In the genomic region with DNA sequence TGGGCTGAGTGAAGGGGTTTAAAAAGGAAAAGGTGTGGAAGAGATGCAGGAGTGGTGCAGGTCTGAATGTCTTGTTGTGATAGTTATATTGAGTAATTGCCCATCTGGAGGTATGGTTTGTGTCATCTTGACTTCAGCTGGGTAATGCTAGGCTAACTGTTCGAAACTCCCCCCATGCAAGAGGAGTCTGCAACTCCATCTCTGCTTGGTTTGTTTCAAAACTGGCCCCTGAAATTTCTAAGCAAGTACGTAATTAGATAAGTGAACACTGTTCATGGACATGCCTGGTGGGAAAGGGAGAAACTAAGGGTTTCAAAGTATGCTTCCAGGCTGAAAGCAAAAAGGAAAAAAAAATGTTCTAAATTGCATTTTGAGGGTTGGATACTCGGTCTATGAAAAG, we compare ENCODE assay signal across 17 cellular contexts. TPM values are rescaled to one million over a fixed set of nuclear protein-coding genes. Genes with fewer than 3 reads are reported as not detected.
DNase-seq lines count a peak whose midpoint lies in the region; ATAC-seq, FAIRE-seq and TF ChIP-seq lines count a peak whose summit lies in the region.
"Had no signal": no experiment of that assay in that cellular context is flagged by ENCODE, and none has a peak within 500 bp of the region (broad histone marks: within the 10 kb centered on the region; RNA-seq: fewer than 3 reads in every experiment).

No MANE protein-coding gene starts in this region.

- peak; percentile 41 for FAIRE-seq in GM12891 (lab: Jason Lieb, UNC)
- FAIRE-seq: GM19239, H1 had no signal

- DNase-seq in GM12891 (ENCODE audit: insufficient read length, low spot score) (no peak), SK-N-SH (no peak), endodermal cell (no peak), mesenchymal stem cell (peak; percentile 70), endothelial cell (ENCODE audit: low spot score) (no peak), left lung (no peak)
- DNase-seq: Caco-2; CD8-positive, alpha-beta memory T cell; DND-41; GDM1; HCEC 1CT; IMR-90 had no signal

- H3K4me1 ChIP-seq in SK-N-SH (ENCODE audit: control insufficient read depth in 1 of 2, insufficient read depth in 2 of 2, low read depth in 1 of 2, low read length in 1 of 2) (peaks cover 0 to 10% of the 10 kb centered on the region in 2 experiments; a peak in 2 of 4 replicates), endodermal cell (ENCODE audit: control insufficient read depth, insufficient read depth, low read length) (no peaks in the 10 kb centered on the region), mesenchymal stem cell (ENCODE audit: control insufficient read depth, insufficient read depth, low read depth, low read length) (peaks cover 3% of the 10 kb centered on the region), left lung (no peaks in the 10 kb centered on the region)

- H3K9me3 Mint-ChIP-seq in endodermal cell (no peaks in the 10 kb centered on the region), endothelial cell (ENCODE audit: unreplicated experiment) (no peaks in the 10 kb centered on the region)
- H3K9me3 Mint-ChIP-seq: CD8-positive, alpha-beta memory T cell had no signal

- H3K27me3 Mint-ChIP-seq in endodermal cell (ENCODE audit: insufficient read depth): no peaks in the 10 kb centered on the region
- no peaks in the 10 kb centered on the region for H3K27me3 Mint-ChIP-seq in endothelial cell (ENCODE audit: unreplicated experiment)
- H3K27me3 Mint-ChIP-seq: CD8-positive, alpha-beta memory T cell had no signal

- ATAC-seq in GM21619 (IDR thresholded peaks at IDR 0.05; ENCODE audit: unreplicated experiment): no peak
- ATAC-seq in left lung: no peak
- no peak for ATAC-seq in HG02852 (IDR thresholded peaks at IDR 0.05; ENCODE audit: unreplicated experiment)

- no peak for TF ChIP-seq POLR2A in GM12891 (IDR thresholded peaks at IDR 0.05; ENCODE audit: low read depth, low read length)

- H3K36me3 ChIP-seq in SK-N-SH (replicated peaks in 1 of 2; ENCODE audit: control insufficient read depth in 1 of 2, insufficient read depth in 2 of 2, low read length in 1 of 2) (peaks cover 4 to 23% of the 10 kb centered on the region in 2 experiments), endodermal cell (ENCODE audit: control insufficient read depth, insufficient read depth, low read length) (peaks cover 53% of the 10 kb centered on the region), mesenchymal stem cell (ENCODE audit: control insufficient read depth in 1 of 2, insufficient read depth in 2 of 2, low read depth in 1 of 2, low read length in 2 of 2) (no peaks in the 10 kb centered on the region), left lung (no peaks in the 10 kb centered on the region)

- no peak overlapping the region for H2BK120ac ChIP-seq in mesenchymal stem cell (ENCODE audit: low read depth, low read length)

- H3K14ac ChIP-seq in mesenchymal stem cell (ENCODE audit: low read length in 2 of 2): no peak overlapping the region

- no peak for TF ChIP-seq RAD21 in SK-N-SH (IDR thresholded peaks at IDR 0.05; ENCODE audit: low read length)

- peaks cover 30% of the 10 kb centered on the region for H3K36me3 Mint-ChIP-seq in endodermal cell (ENCODE audit: low read depth)
- H3K36me3 Mint-ChIP-seq in endothelial cell (ENCODE audit: low read depth, unreplicated experiment): no peaks in the 10 kb centered on the region
- H3K36me3 Mint-ChIP-seq: CD8-positive, alpha-beta memory T cell had no signal

- H3K9ac ChIP-seq in SK-N-SH (peak overlapping the region; percentile 40; the same call in 1 of the 2 replicates), endodermal cell (ENCODE audit: extremely low read depth, low read length, poor library complexity, severe bottlenecking) (no peak overlapping the region), mesenchymal stem cell (ENCODE audit: low read length) (no peak overlapping the region)

- intact Hi-C loops in left lung (cut with DNase I): no loop called here

- CTCF ChIA-PET in SK-N-SH (lab: Yijun Ruan, JAX): no interaction called here

- H3K4me1 Mint-ChIP-seq in endodermal cell: peaks cover 2% of the 10 kb centered on the region
- no peaks in the 10 kb centered on the region for H3K4me1 Mint-ChIP-seq in endothelial cell (ENCODE audit: unreplicated experiment)

- TF ChIP-seq CTCF in SK-N-SH (IDR thresholded peaks at IDR 0.05): no peak
- no peak for TF ChIP-seq CTCF in endodermal cell (conservative IDR thresholded peaks at IDR 0.05)
- no peak for TF ChIP-seq CTCF in endothelial cell (IDR thresholded peaks at IDR 0.05; ENCODE audit: unreplicated experiment)
- no peak for TF ChIP-seq CTCF in left lung (IDR thresholded peaks at IDR 0.05)

- POLR2A ChIA-PET in SK-N-SH (lab: Yijun Ruan, JAX): no interaction called here

- no peak overlapping the region for H2AK5ac ChIP-seq in mesenchymal stem cell (ENCODE audit: low read length, severe bottlenecking)

- no peak overlapping the region for H2BK12ac ChIP-seq in mesenchymal stem cell (ENCODE audit: low read length in 2 of 2)

- no peak overlapping the region for H3K4me3 ChIP-seq in SK-N-SH (ENCODE audit: low read depth in 2 of 2, low read length in 1 of 2)
- no peak overlapping the region for H3K4me3 ChIP-seq in endodermal cell (ENCODE audit: low read length)
- H3K4me3 ChIP-seq in mesenchymal stem cell (ENCODE audit: insufficient read depth in 1 of 2, low read depth in 1 of 2, low read length in 2 of 2): no peak overlapping the region
- H3K4me3 ChIP-seq in left lung: no peak overlapping the region

- no peak for TF ChIP-seq EP300 in SK-N-SH (IDR thresholded peaks at IDR 0.05; ENCODE audit: borderline replicate concordance in 1 of 2, low read depth in 1 of 2, low read length in 1 of 2)

- H2BK15ac ChIP-seq in mesenchymal stem cell (ENCODE audit: low read depth, poor library complexity, severe bottlenecking): no peak overlapping the region

- H2BK5ac ChIP-seq in mesenchymal stem cell (ENCODE audit: low read depth, low read length, poor library complexity, severe bottlenecking): no peak overlapping the region

- H3K27ac Mint-ChIP-seq in endodermal cell: peak overlapping the region; percentile 10
- no peak overlapping the region for H3K27ac Mint-ChIP-seq in endothelial cell (ENCODE audit: unreplicated experiment)
- H3K27ac Mint-ChIP-seq: CD8-positive, alpha-beta memory T cell had no signal

- no peaks in the 10 kb centered on the region for H3K9me3 ChIP-seq in SK-N-SH
- peaks cover 5% of the 10 kb centered on the region for H3K9me3 ChIP-seq in endodermal cell (ENCODE audit: control insufficient read depth, low read length)
- H3K9me3 ChIP-seq in mesenchymal stem cell (ENCODE audit: control insufficient read depth, low read length): no peaks in the 10 kb centered on the region
- H3K9me3 ChIP-seq in left lung: no peaks in the 10 kb centered on the region
- H3K9me3 ChIP-seq: Caco-2 had no signal

- peak overlapping the region; percentile 57; the same call in 1 of the 2 replicates for H2AFZ ChIP-seq in SK-N-SH (ENCODE audit: low read depth)
- H2AFZ ChIP-seq in mesenchymal stem cell (ENCODE audit: low read depth, low read length): no peak overlapping the region

- H3K79me1 ChIP-seq in mesenchymal stem cell (replicated peaks; ENCODE audit: low read length, poor library complexity, severe bottlenecking): peaks cover 12% of the 10 kb centered on the region

- no peaks in the 10 kb centered on the region for H3K27me3 ChIP-seq in SK-N-SH (ENCODE audit: insufficient read depth)
- no peaks in the 10 kb centered on the region for H3K27me3 ChIP-seq in endodermal cell (ENCODE audit: control insufficient read depth, insufficient read depth, low read length, poor library complexity, severe bottlenecking)
- H3K27me3 ChIP-seq in mesenchymal stem cell (ENCODE audit: control insufficient read depth in 1 of 2, insufficient read depth in 1 of 2, low read length in 2 of 2): no peaks in the 10 kb centered on the region
- H3K27me3 ChIP-seq in left lung: no peaks in the 10 kb centered on the region

- H3K23ac ChIP-seq in mesenchymal stem cell (ENCODE audit: low read length in 2 of 2): no peak overlapping the region

- H3K18ac ChIP-seq in mesenchymal stem cell (ENCODE audit: low read depth in 1 of 2, low read length in 2 of 2): peak overlapping the region; percentile 3 to 87

- H3K4me3 Mint-ChIP-seq in endodermal cell (no peak overlapping the region), endothelial cell (ENCODE audit: unreplicated experiment) (no peak overlapping the region)
- H3K4me3 Mint-ChIP-seq: CD8-positive, alpha-beta memory T cell had no signal

- peaks cover 8% of the 10 kb centered on the region; the same call in 1 of the 2 replicates for H3K79me2 ChIP-seq in SK-N-SH (ENCODE audit: insufficient read depth)

- peak overlapping the region; percentile 67 to 74; a peak in 3 of 4 replicates for H3K27ac ChIP-seq in SK-N-SH (ENCODE audit: low read depth in 2 of 2, low read length in 1 of 2)
- no peak overlapping the region for H3K27ac ChIP-seq in endodermal cell (ENCODE audit: low read depth, low read length)
- no peak overlapping the region for H3K27ac ChIP-seq in mesenchymal stem cell (ENCODE audit: low read length, poor library complexity, severe bottlenecking)
- H3K27ac ChIP-seq in left lung: no peak overlapping the region
- H3K27ac ChIP-seq: 22Rv1 had no signal

- peaks cover 9% of the 10 kb centered on the region for H3F3A ChIP-seq in SK-N-SH (replicated peaks; ENCODE audit: insufficient read depth)

- no peak overlapping the region for H3K4me2 ChIP-seq in SK-N-SH
- no peak overlapping the region for H3K4me2 ChIP-seq in mesenchymal stem cell (ENCODE audit: low read length, poor library complexity, severe bottlenecking)

- no peaks in the 10 kb centered on the region for H3K9me2 ChIP-seq in SK-N-SH

- WGBS in SK-N-SH (ENCODE audit: low lambda C conversion rate): 92% methylated on average over 3 of the region's 3 CpGs
- WGBS in endodermal cell (ENCODE audit: insufficient coverage in 1 of 2, insufficient read length in 1 of 2), 2 experiments: 99 to 100% methylated on average over 1 to 2 of the region's 3 CpGs
- WGBS in mesenchymal stem cell: 70% methylated on average over 2 of the region's 3 CpGs

- no peak overlapping the region for H4K8ac ChIP-seq in mesenchymal stem cell (ENCODE audit: low read length)

- no peak overlapping the region for H3K4ac ChIP-seq in mesenchymal stem cell (ENCODE audit: low read depth in 1 of 2, low read length in 2 of 2)

- no peak overlapping the region for H4K91ac ChIP-seq in mesenchymal stem cell (ENCODE audit: low read length)

- no peaks in the 10 kb centered on the region for H4K20me1 ChIP-seq in SK-N-SH (ENCODE audit: insufficient read depth)

TF ChIP-seq in GM12891, 5 proteins besides CTCF, POLR2A, EP300 and RAD21 (continues in another document):
- TF ChIP-seq PAX5 (IDR thresholded peaks at IDR 0.05; ENCODE audit: insufficient read depth, low read length, severe bottlenecking): no peak

TF ChIP-seq in SK-N-SH, 30 proteins besides CTCF, POLR2A, EP300 and RAD21 (continues in another document):
- TF ChIP-seq TCF12 (IDR thresholded peaks at IDR 0.05): peak; percentile 11; the same call in 1 of the 2 replicates

RNA-seq across cellular contexts. Expression of a gene that starts 17.1 kb away (rescaled TPM):
- polyA plus RNA-seq in GM12891 (2012; ENCODE audit: low read depth, missing spikeins): 14.8 TPM
- polyA plus RNA-seq in SK-N-SH (2012; rRNA removed): 3.6 and 4.1 TPM in 2 replicates
- polyA plus RNA-seq in SK-N-SH (2012; cell fraction: cytosol; rRNA removed): 5.8 and 6.7 TPM in 2 replicates
- 2.5 and 6.4 TPM in 2 replicates for polyA plus RNA-seq in SK-N-SH (2012; cell fraction: nucleus; rRNA removed)
- total RNA-seq in endodermal cell (10 to 100 TPM; 31.5 to 45.0 TPM), endothelial cell (ENCODE audit: unreplicated experiment) (6.6 TPM), left lung (1 to 10 TPM; 2.6 to 4.0 TPM)
- polyA plus RNA-seq in endodermal cell (2013, experiment 1 of 2): 56.9 TPM
- 59.9 TPM for polyA plus RNA-seq in endodermal cell (2013, experiment 2 of 2)
- polyA plus RNA-seq in mesenchymal stem cell (2013, experiment 1 of 2): 3.1 TPM
- 3.3 TPM for polyA plus RNA-seq in mesenchymal stem cell (2013, experiment 2 of 2)

Comparison
In these comparisons a context has a peak if more than half of its experiments do, and no peak if none do; other contexts are left out.
1. H3K27ac ChIP-seq: peak in SK-N-SH (2 of 2); none in endodermal cell (single experiment), mesenchymal stem cell (single experiment) and left lung (0 of 2).